ENCODE assay signal across 15 cellular contexts in genomic region chr19:18206018-18206417, GRCh38. TPM values are rescaled to one million over a fixed set of nuclear protein-coding genes. Genes with fewer than 3 reads are reported as not detected.
A peak's percentile ranks its signal among the peaks of the same experiment; 100 is the strongest.
DNase-seq lines count a peak whose midpoint lies in the region; ATAC-seq and TF ChIP-seq lines count a peak whose summit lies in the region.
"Had no signal": no experiment of that assay in that cellular context is flagged by ENCODE, and none has a peak within 500 bp of the region (broad histone marks: within the 10 kb centered on the region; RNA-seq: fewer than 3 reads in every experiment).

No MANE protein-coding gene starts in this region.

- H3K9me3 Mint-ChIP-seq in CD8-positive, alpha-beta T cell: no peaks in the 10 kb centered on the region
- H3K9me3 Mint-ChIP-seq: activated T-cell treated with anti-CD3 and anti-CD28 coated beads, Interleukin-2, amount 50 U/mL, for 72 hours; neural crest cell had no signal

- TF ChIP-seq CTCF in coronary artery (IDR thresholded peaks at IDR 0.05) (no peak), liver (IDR thresholded peaks at IDR 0.05; ENCODE audit: low read depth, low read length, missing input control) (no peak), spleen (IDR thresholded peaks at IDR 0.05 in 8 of 11, conservative IDR thresholded peaks at IDR 0.05 in 3 of 11) (no peak)
- TF ChIP-seq CTCF in CD8-positive, alpha-beta T cell (IDR thresholded peaks at IDR 0.05): no peak

- POLR2A ChIA-PET in CD8-positive, alpha-beta T cell (lab: Charles Lee): interaction anchor here (0.7 to 2.0 kb wide), 4 partner anchors 13 to 75 kb away, joined by 3 to 5 read pairs (median 4); partner anchors contain the start of genes JUND and MPV17L2

- no peak overlapping the region for H3K4me3 Mint-ChIP-seq in CD8-positive, alpha-beta T cell

- intact Hi-C loops in spleen (cut with DNase I; ENCODE audit: low total_unique reads): loop anchor here (5.0 kb wide), 2 partner anchors 46 to 121 kb away; no protein-coding TSS in a partner anchor
- intact Hi-C loops in CD8-positive, alpha-beta T cell (cut with DNase I, micrococcal nuclease): loop anchor here (10.0 kb wide), 2 partner anchors 339 to 429 kb away; partner anchors contain the start of genes FKBP8 (in 1 of the 2) and KLHL26 (in 1 of the 2)

- no peak for ATAC-seq in HG03571 (IDR thresholded peaks at IDR 0.05; ENCODE audit: unreplicated experiment)
- no peak for ATAC-seq in CD8-positive, alpha-beta T cell
- ATAC-seq: activated T-cell treated with anti-CD3 and anti-CD28 coated beads, Interleukin-2, amount 50 U/mL, for 72 hours; stimulated activated naive CD8-positive, alpha-beta T cell treated with anti-CD3 and anti-CD28 coated beads, Interleukin-15, Interleukin-2, amounts not matched to agents 100 U/mL and 50 U/mL, for 24 hours had no signal

- H3K9me3 ChIP-seq in HUES6 (ENCODE audit: control insufficient read depth, insufficient read depth, low read depth, low read length): no peaks in the 10 kb centered on the region
- no peaks in the 10 kb centered on the region for H3K9me3 ChIP-seq in liver (ENCODE audit: control insufficient read depth in 4 of 4, low read length in 3 of 4)
- H3K9me3 ChIP-seq in spleen: no peaks in the 10 kb centered on the region
- H3K9me3 ChIP-seq in CD8-positive, alpha-beta T cell (ENCODE audit: low read length): no peaks in the 10 kb centered on the region

- CTCF ChIA-PET in CD8-positive, alpha-beta T cell (lab: Charles Lee): interaction anchor here (0.7 to 12.7 kb wide), 6 partner anchors 11 to 204 kb away, joined by 3 to 194 read pairs (median 4); partner anchors contain the start of gene MPV17L2

- TF ChIP-seq RAD21 in liver (IDR thresholded peaks at IDR 0.05): no peak

- peak overlapping the region; percentile 92; the same call in 1 of the 2 replicates for H3K27ac ChIP-seq in HUES6 (ENCODE audit: low read depth, low read length)
- peak overlapping the region; percentile 93 to 97 for H3K27ac ChIP-seq in coronary artery
- peak overlapping the region; percentile 81 to 89 for H3K27ac ChIP-seq in liver (ENCODE audit: low read depth in 1 of 2, low read length in 2 of 2)
- peak overlapping the region; percentile 79 to 97 (median 95) for H3K27ac ChIP-seq in spleen
- no peak overlapping the region for H3K27ac ChIP-seq in CD8-positive, alpha-beta T cell (ENCODE audit: low read depth, low read length)

- H3K27me3 ChIP-seq in HUES6 (ENCODE audit: control insufficient read depth, insufficient read depth, low read length): peaks cover 6% of the 10 kb centered on the region; the same call in 1 of the 2 replicates
- H3K27me3 ChIP-seq in liver (ENCODE audit: control insufficient read depth in 4 of 4, insufficient read depth in 4 of 4, low read length in 3 of 4): no peaks in the 10 kb centered on the region
- H3K27me3 ChIP-seq in spleen (replicated peaks in 1 of 7): peaks cover 0 to 37% (median 0%) of the 10 kb centered on the region in 7 donors
- H3K27me3 ChIP-seq in CD8-positive, alpha-beta T cell (ENCODE audit: insufficient read depth, low read length): no peaks in the 10 kb centered on the region

- WGBS in liver: 92% methylated on average over 12 of the region's 12 CpGs
- 67 to 84% (median 80%) methylated on average over 12 of the region's 12 CpGs for WGBS in spleen, 5 donors

- peaks cover 8% of the 10 kb centered on the region for H3K27me3 Mint-ChIP-seq in CD8-positive, alpha-beta T cell (ENCODE audit: low read depth)

- DNase-seq in coronary artery (ENCODE audit: low spot score): no peak
- DNase-seq in spleen: no peak
- DNase-seq in NCI-H1436 treated with DMSO at 0.1 percent for 48 hours (lab: John Stamatoyannopoulos, UW): no peak
- no peak for DNase-seq in CD8-positive, alpha-beta T cell
- DNase-seq in globus pallidus (ENCODE audit: low spot score): no peak
- DNase-seq: activated CD4-positive, CD25-positive, alpha-beta regulatory T cell treated with anti-CD3 and anti-CD28 coated beads, Interleukin-2, amount 50 U/mL, for 72 hours; activated T-cell treated with anti-CD3 and anti-CD28 coated beads, Interleukin-2, amount 50 U/mL, for 72 hours; CD4-positive, alpha-beta memory T cell; NCI-H1417 treated with DMSO at 0.1 percent for 48 hours; NCI-H774; stimulated activated naive CD8-positive, alpha-beta T cell treated with anti-CD3 and anti-CD28 coated beads, Interleukin-15, Interleukin-2, amounts not matched to agents 100 U/mL and 50 U/mL, for 24 hours had no signal

- H3K36me3 Mint-ChIP-seq in CD8-positive, alpha-beta T cell: peaks cover 8% of the 10 kb centered on the region

- TF ChIP-seq POLR2A in spleen (IDR thresholded peaks at IDR 0.05): no peak

- H3K27ac Mint-ChIP-seq in CD8-positive, alpha-beta T cell: no peak overlapping the region
- H3K27ac Mint-ChIP-seq: activated T-cell treated with anti-CD3 and anti-CD28 coated beads, Interleukin-2, amount 50 U/mL, for 72 hours had no signal

- H3K4me1 ChIP-seq in HUES6 (ENCODE audit: control insufficient read depth, insufficient read depth, low read length) (peaks cover 20% of the 10 kb centered on the region), liver (ENCODE audit: control insufficient read depth in 4 of 4, insufficient read depth in 4 of 4, low read length in 3 of 4) (peaks cover 7 to 20% (median 13%) of the 10 kb centered on the region in 4 donors), spleen (peaks cover 12 to 57% (median 32%) of the 10 kb centered on the region in 6 donors)
- peaks cover 17% of the 10 kb centered on the region for H3K4me1 ChIP-seq in CD8-positive, alpha-beta T cell (ENCODE audit: insufficient read depth, low read length)

- peaks cover 21% of the 10 kb centered on the region for H3K4me1 Mint-ChIP-seq in CD8-positive, alpha-beta T cell (ENCODE audit: low read depth)

- H3K9ac ChIP-seq in HUES6 (ENCODE audit: low read length) (peak overlapping the region; percentile 71), liver (ENCODE audit: low read depth in 1 of 2, low read length in 2 of 2) (no peak overlapping the region)

- peak overlapping the region; percentile 84 for H3K4me3 ChIP-seq in HUES6 (ENCODE audit: low read depth, low read length)
- H3K4me3 ChIP-seq in coronary artery: no peak overlapping the region
- H3K4me3 ChIP-seq in liver (ENCODE audit: low read depth in 1 of 3, low read length in 3 of 3): no peak overlapping the region
- H3K4me3 ChIP-seq in spleen: peak overlapping the region in 2 of 8 donors; percentile 87
- no peak overlapping the region for H3K4me3 ChIP-seq in CD8-positive, alpha-beta T cell (ENCODE audit: low read depth, low read length)

- peaks cover 7% of the 10 kb centered on the region for H3K36me3 ChIP-seq in HUES6 (ENCODE audit: control insufficient read depth, insufficient read depth, low read length)
- no peaks in the 10 kb centered on the region for H3K36me3 ChIP-seq in liver (ENCODE audit: control insufficient read depth in 4 of 4, insufficient read depth in 3 of 4, low read depth in 1 of 4, low read length in 3 of 4)
- H3K36me3 ChIP-seq in spleen: peaks cover 0 to 12% (median 0%) of the 10 kb centered on the region in 6 donors
- no peaks in the 10 kb centered on the region for H3K36me3 ChIP-seq in CD8-positive, alpha-beta T cell (ENCODE audit: insufficient read depth, low read length)

TF ChIP-seq in liver, 16 proteins besides CTCF, POLR2A, EP300 and RAD21 (continues in another document):
- no peak for TF ChIP-seq EGR1 (IDR thresholded peaks at IDR 0.05; ENCODE audit: low read depth in 2 of 2)
- TF ChIP-seq YY1 (IDR thresholded peaks at IDR 0.05): no peak
- TF ChIP-seq ATF3 (IDR thresholded peaks at IDR 0.05): no peak
- no peak for TF ChIP-seq HNF4G (IDR thresholded peaks at IDR 0.05)
- no peak for TF ChIP-seq HNF4A (conservative IDR thresholded peaks at IDR 0.05)
- no peak for TF ChIP-seq SP1 (IDR thresholded peaks at IDR 0.05)
- no peak for TF ChIP-seq GABPA (IDR thresholded peaks at IDR 0.05 in 1 of 2, conservative IDR thresholded peaks at IDR 0.05 in 1 of 2)
- TF ChIP-seq FOXA2 (IDR thresholded peaks at IDR 0.05): no peak

RNA-seq across cellular contexts. Expression of gene RAB3A, which starts 2.2 kb away (rescaled TPM):
- total RNA-seq in liver (under 1 TPM; 0.33 to 0.84 TPM), spleen (1 to 10 TPM; 1.4 to 6.6 (median 3.3) TPM)
- polyA plus RNA-seq in liver (1 to 10 TPM in 1 of 2 donors, under 1 TPM in 1; 0.74 to 1.7 TPM), spleen (1 to 10 TPM in 2 of 3 donors, under 1 TPM in 1; 0.72 to 1.7 (median 1.3) TPM)
- total RNA-seq in CD8-positive, alpha-beta T cell: 10 to 100 TPM; 16.8 to 19.4 TPM

RNA-seq across cellular contexts. Expression of gene MPV17L2, which starts 13.0 kb away (rescaled TPM):
- 10 to 100 TPM in 1 of 2 donors, 1 to 10 TPM in 1; 3.6 to 12.1 TPM for total RNA-seq in liver
- 10 to 100 TPM; 16.1 to 28.0 TPM for polyA plus RNA-seq in liver
- 10 to 100 TPM in 3 of 7 donors, 1 to 10 TPM in 4; 7.8 to 14.1 (median 9.9) TPM for total RNA-seq in spleen
- polyA plus RNA-seq in spleen: 10 to 100 TPM; 12.1 to 15.4 (median 12.3) TPM
- 1 to 10 TPM; 4.0 to 5.2 TPM for total RNA-seq in CD8-positive, alpha-beta T cell

RNA-seq across cellular contexts. Expression of gene PDE4C, which starts 20.2 kb away (rescaled TPM):
- total RNA-seq in liver (under 1 TPM; 0.51 to 0.75 TPM), spleen (1 to 10 TPM in 6 of 7 donors, under 1 TPM in 1; 0.60 to 7.6 (median 3.3) TPM)
- polyA plus RNA-seq in liver (under 1 TPM in 1 of 2 donors, not detected in 1; 0.23 TPM), spleen (1 to 10 TPM in 1 of 3 donors, under 1 TPM in 2; 0.07 to 1.2 (median 0.61) TPM)
- total RNA-seq in CD8-positive, alpha-beta T cell: under 1 TPM in 1 of 2 experiments, not detected in 1; 0.71 TPM
- polyA plus RNA-seq: CD4-positive, alpha-beta memory T cell had no signal

RNA-seq across cellular contexts. Expression of gene IFI30, which starts 32.4 kb away (rescaled TPM):
- total RNA-seq in liver (100 to 1,000 TPM in 1 of 2 donors, 10 to 100 TPM in 1; 60.2 to 129 TPM), spleen (100 to 1,000 TPM; 206 to 475 (median 330) TPM)
- polyA plus RNA-seq in liver (100 to 1,000 TPM in 1 of 2 donors, 10 to 100 TPM in 1; 89.0 to 130 TPM), spleen (100 to 1,000 TPM; 234 to 299 (median 274) TPM)
- 1 to 10 TPM; 1.6 to 1.8 TPM for total RNA-seq in CD8-positive, alpha-beta T cell
- total RNA-seq: neural crest cell had no signal

RNA-seq across cellular contexts. Expression of gene PIK3R2, which starts 53.1 kb away (rescaled TPM):
- total RNA-seq in liver (10 to 100 TPM in 1 of 2 donors, 1 to 10 TPM in 1; 9.1 to 37.8 TPM), spleen (10 to 100 TPM in 6 of 7 donors, 1 to 10 TPM in 1; 6.6 to 22.7 (median 16.3) TPM)
- polyA plus RNA-seq in liver (1 to 10 TPM; 1.5 to 6.2 TPM), spleen (1 to 10 TPM; 4.2 to 5.1 (median 4.9) TPM)
- total RNA-seq in CD8-positive, alpha-beta T cell: 1 to 10 TPM; 3.6 to 3.9 TPM
